8 cellular contexts compared by ENCODE assay signal in the genomic region with DNA sequence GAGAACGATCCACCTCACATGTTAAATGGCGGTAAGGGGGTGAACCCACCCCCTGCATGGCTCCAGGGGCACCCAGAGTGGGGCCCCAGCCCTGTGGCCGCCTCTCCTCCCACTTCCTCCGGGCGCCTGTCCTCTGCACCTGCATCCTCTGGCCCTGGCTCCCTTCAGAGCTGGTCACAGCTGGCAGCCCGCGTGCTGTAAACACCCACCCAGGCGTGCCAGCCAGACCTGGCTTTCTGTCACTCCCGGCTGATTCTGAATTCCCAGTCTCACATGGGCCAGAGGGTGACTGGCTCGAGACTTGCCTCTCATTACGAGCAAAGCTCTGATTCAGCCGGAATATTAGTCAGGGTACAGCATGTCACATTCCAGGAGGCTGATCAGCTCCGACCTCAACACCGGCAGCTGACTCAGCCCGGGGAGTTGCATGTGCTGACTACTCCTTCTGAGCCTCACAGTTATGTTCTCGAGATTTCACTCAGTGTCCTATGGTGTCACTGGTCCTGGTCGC.
DNase-seq lines count a peak whose midpoint lies in the region; ATAC-seq and TF ChIP-seq lines count a peak whose summit lies in the region.

No MANE protein-coding gene starts in this region.

- peaks cover 35% of the 10 kb centered on the region for H3K4me1 Mint-ChIP-seq in activated naive CD4-positive, alpha-beta T cell treated with anti-CD3 and anti-CD28 coated beads, Interleukin-2, amount 10 ng/mL, durations not matched to agents 7 days and 5 days
- H3K4me1 Mint-ChIP-seq in chondrocyte (ENCODE audit: low read depth), result peaks cover 42% of the 10 kb centered on the region
- peaks cover 57 to 94% of the 10 kb centered on the region in 2 donors for H3K4me1 Mint-ChIP-seq in stimulated activated naive B cell treated with anti-CD40 and anti-IgM and Interleukin-4, amounts not matched to agents 10 μg/mL and 1 μg/mL and 100 μg/mL, for 72 hours

- TF ChIP-seq CTCF in chondrocyte (IDR thresholded peaks at IDR 0.05) (no peak), lower lobe of right lung (IDR thresholded peaks at IDR 0.05) (no peak)

- peaks cover 7% of the 10 kb centered on the region for H3K9me3 ChIP-seq in lower lobe of right lung

- H3K4me3 ChIP-seq in lower lobe of right lung, result no peak overlapping the region

- intact Hi-C loops in lower lobe of right lung (cut with DNase I), result no loop called here

- H3K36me3 Mint-ChIP-seq in activated naive CD4-positive, alpha-beta T cell treated with anti-CD3 and anti-CD28 coated beads, Interleukin-2, amount 10 ng/mL, durations not matched to agents 7 days and 5 days, result peaks cover 8% of the 10 kb centered on the region
- H3K36me3 Mint-ChIP-seq in chondrocyte (ENCODE audit: low read depth), result peaks cover 5% of the 10 kb centered on the region
- H3K36me3 Mint-ChIP-seq in stimulated activated naive B cell treated with anti-CD40 and anti-IgM and Interleukin-4, amounts not matched to agents 10 μg/mL and 1 μg/mL and 100 μg/mL, for 72 hours, result peaks cover 26 to 41% of the 10 kb centered on the region in 2 donors

- H3K36me3 ChIP-seq in lower lobe of right lung, result no peaks in the 10 kb centered on the region

- H3K27ac ChIP-seq in lower lobe of right lung, result peak overlapping the region; percentile 80

- peaks cover 54% of the 10 kb centered on the region for H3K4me1 ChIP-seq in lower lobe of right lung

- H3K27me3 ChIP-seq in lower lobe of right lung (ENCODE audit: low read depth), result no peaks in the 10 kb centered on the region

- DNase-seq in activated naive CD4-positive, alpha-beta T cell treated with Interleukin-2 at 50 U/mL for 16 hours, result peak; percentile 71
- no peak for DNase-seq in activated naive CD4-positive, alpha-beta T cell treated with anti-CD3 and anti-CD28 coated beads, Interleukin-2, amount 10 ng/mL, durations not matched to agents 7 days and 5 days
- DNase-seq in RPMI8226 (peak; percentile 92), chondrocyte (ENCODE audit: low spot score) (no peak), lower lobe of right lung (peak; percentile 78), SK-N-DZ (ENCODE audit: low spot score) (no peak), AML-193 (lab: John Stamatoyannopoulos, UW) (no peak)
- peak; percentile 71 for DNase-seq in stimulated activated naive B cell treated with anti-CD40 and anti-IgM and Interleukin-4, amounts not matched to agents 10 μg/mL and 1 μg/mL and 100 μg/mL, for 72 hours

- CTCF ChIA-PET in activated naive CD4-positive, alpha-beta T cell treated with anti-CD3 and anti-CD28 coated beads, Interleukin-2, amount 10 ng/mL, durations not matched to agents 7 days and 5 days (lab: Charles Lee), result interaction anchor here (0.7 to 2.6 kb wide), 2 partner anchors 10 to 16 kb away, joined by 3 to 15 read pairs; no protein-coding TSS in a partner anchor

- H3K9me3 Mint-ChIP-seq in activated naive CD4-positive, alpha-beta T cell treated with anti-CD3 and anti-CD28 coated beads, Interleukin-2, amount 10 ng/mL, durations not matched to agents 7 days and 5 days, result peaks cover 34% of the 10 kb centered on the region
- peaks cover 20% of the 10 kb centered on the region for H3K9me3 Mint-ChIP-seq in chondrocyte (ENCODE audit: low read depth)
- no peaks in the 10 kb centered on the region for H3K9me3 Mint-ChIP-seq in stimulated activated naive B cell treated with anti-CD40 and anti-IgM and Interleukin-4, amounts not matched to agents 10 μg/mL and 1 μg/mL and 100 μg/mL, for 72 hours

- H3K4me3 Mint-ChIP-seq in activated naive CD4-positive, alpha-beta T cell treated with anti-CD3 and anti-CD28 coated beads, Interleukin-2, amount 10 ng/mL, durations not matched to agents 7 days and 5 days, result no peak overlapping the region
- H3K4me3 Mint-ChIP-seq in chondrocyte (ENCODE audit: unreplicated experiment), result peak overlapping the region; percentile 47
- H3K4me3 Mint-ChIP-seq in stimulated activated naive B cell treated with anti-CD40 and anti-IgM and Interleukin-4, amounts not matched to agents 10 μg/mL and 1 μg/mL and 100 μg/mL, for 72 hours, result peak overlapping the region; percentile 59 to 76

- peaks cover 12% of the 10 kb centered on the region for H3K27me3 Mint-ChIP-seq in activated naive CD4-positive, alpha-beta T cell treated with anti-CD3 and anti-CD28 coated beads, Interleukin-2, amount 10 ng/mL, durations not matched to agents 7 days and 5 days
- H3K27me3 Mint-ChIP-seq in chondrocyte (ENCODE audit: low read depth), result no peaks in the 10 kb centered on the region
- no peaks in the 10 kb centered on the region for H3K27me3 Mint-ChIP-seq in stimulated activated naive B cell treated with anti-CD40 and anti-IgM and Interleukin-4, amounts not matched to agents 10 μg/mL and 1 μg/mL and 100 μg/mL, for 72 hours

- H3K27ac Mint-ChIP-seq in activated naive CD4-positive, alpha-beta T cell treated with anti-CD3 and anti-CD28 coated beads, Interleukin-2, amount 10 ng/mL, durations not matched to agents 7 days and 5 days, result no peak overlapping the region
- peak overlapping the region; percentile 100 for H3K27ac Mint-ChIP-seq in chondrocyte (ENCODE audit: unreplicated experiment)
- peak overlapping the region; percentile 93 for H3K27ac Mint-ChIP-seq in stimulated activated naive B cell treated with anti-CD40 and anti-IgM and Interleukin-4, amounts not matched to agents 10 μg/mL and 1 μg/mL and 100 μg/mL, for 72 hours

- ATAC-seq in lower lobe of right lung, result peak; percentile 74 to 85
- peak; percentile 74 for ATAC-seq in stimulated activated naive B cell treated with anti-CD40 and anti-IgM and Interleukin-4, amounts not matched to agents 10 μg/mL and 1 μg/mL and 100 μg/mL, for 72 hours (replicated peaks)

Comparison
In these comparisons a context has a peak if more than half of its experiments do, and no peak if none do; other contexts are left out.
1. DNase-seq: peak in activated naive CD4-positive, alpha-beta T cell treated with Interleukin-2 at 50 U/mL for 16 hours (single experiment), RPMI8226 (single experiment), lower lobe of right lung (single experiment) and stimulated activated naive B cell treated with anti-CD40 and anti-IgM and Interleukin-4, amounts not matched to agents 10 μg/mL and 1 μg/mL and 100 μg/mL, for 72 hours (single experiment); none in activated naive CD4-positive, alpha-beta T cell treated with anti-CD3 and anti-CD28 coated beads, Interleukin-2, amount 10 ng/mL, durations not matched to agents 7 days and 5 days (single experiment), chondrocyte (single experiment), SK-N-DZ (single experiment) and AML-193 (0 of 2).